Comparison of ENCODE assay signal across 6 cellular contexts in the genomic region with DNA sequence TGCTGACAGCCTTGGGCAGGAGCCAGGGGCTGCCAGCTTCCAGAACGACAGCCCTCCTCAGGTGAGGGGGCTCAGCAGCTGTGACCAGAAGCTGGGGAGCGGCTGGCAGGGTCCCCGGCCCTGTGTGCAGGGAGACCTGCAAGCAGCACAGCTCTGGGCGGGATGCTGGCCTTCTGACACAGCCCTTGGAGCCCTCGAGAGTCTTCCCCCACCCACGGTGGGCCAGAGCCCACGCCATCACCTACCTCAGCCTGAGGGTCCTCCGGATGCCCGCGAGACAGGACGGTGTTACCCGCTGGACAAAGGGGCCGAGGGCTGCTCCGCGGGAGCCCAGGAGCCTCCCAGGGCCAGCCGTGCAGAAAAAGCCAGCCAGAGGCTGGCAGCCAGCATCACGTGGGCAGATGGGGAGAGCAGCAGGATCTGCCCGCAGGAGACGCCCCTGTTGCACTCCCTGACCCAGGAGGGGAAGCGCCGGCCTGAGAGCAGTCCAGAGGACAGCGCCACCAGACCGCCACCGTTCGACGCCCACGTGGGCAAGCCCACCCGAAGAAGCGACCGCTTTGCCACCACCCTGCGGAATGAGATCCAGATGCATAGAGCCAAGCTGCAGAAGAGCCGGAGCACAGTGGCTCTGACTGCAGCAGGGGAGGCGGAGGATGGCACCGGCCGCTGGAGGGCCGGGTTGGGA.
"Had no signal": no experiment of that assay in that cellular context is flagged by ENCODE, and none has a peak within 500 bp of the region (broad histone marks: within the 10 kb centered on the region; RNA-seq: fewer than 3 reads in every experiment).

No MANE protein-coding gene starts in this region.

- H3K36me3 Mint-ChIP-seq: IgD-negative memory B cell had no signal

- H3K4me3 Mint-ChIP-seq: IgD-negative memory B cell had no signal

- H3K27ac Mint-ChIP-seq: IgD-negative memory B cell had no signal

- H3K4me3 ChIP-seq: K562 had no signal

- H3K4me1 Mint-ChIP-seq: IgD-negative memory B cell had no signal

- H3K27ac ChIP-seq: HL-60 had no signal

- DNase-seq: IMR-90, KBM-7, KG1 had no signal
